In the genomic region with DNA sequence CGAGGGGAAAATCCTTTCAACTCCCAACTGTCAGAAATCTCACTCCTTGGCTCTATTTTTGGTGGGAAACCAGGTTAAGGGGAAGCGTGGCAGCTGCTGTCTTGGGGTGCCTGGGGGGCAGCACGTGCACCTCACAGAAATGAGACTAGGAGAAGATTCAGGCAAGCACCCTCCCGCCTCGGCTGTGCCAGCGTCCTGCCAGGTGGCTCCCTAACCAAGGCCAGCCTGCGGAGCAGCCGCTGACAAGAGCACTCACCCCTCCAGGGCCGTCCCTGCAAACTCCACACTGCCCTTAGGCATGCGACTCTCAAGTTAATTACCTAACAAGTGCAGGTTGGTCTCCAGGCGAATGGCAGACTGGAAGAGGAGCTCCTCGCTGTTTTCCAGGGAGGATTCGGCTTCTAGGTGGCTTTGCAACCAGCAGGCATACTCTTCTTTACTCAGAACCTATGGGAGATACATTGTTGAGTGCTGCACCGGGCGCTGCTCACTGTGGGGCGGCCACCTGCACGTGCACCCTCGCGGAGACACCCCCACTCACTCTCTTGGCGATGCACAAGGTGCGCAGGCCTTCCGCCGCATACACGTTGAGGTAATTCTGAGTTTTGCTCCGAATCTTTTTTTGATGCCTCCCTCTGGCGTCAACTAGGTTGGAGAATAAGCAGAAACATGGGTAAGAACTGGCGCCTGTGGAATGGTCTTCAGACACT, we compare ENCODE assay signal across 23 cellular contexts.
"Had no signal": no experiment of that assay in that cellular context is flagged by ENCODE, and none has a peak within 500 bp of the region (broad histone marks: within the 10 kb centered on the region; RNA-seq: fewer than 3 reads in every experiment).

No MANE protein-coding gene starts in this region.

- H3K27ac ChIP-seq: heart right ventricle, transverse colon, uterus had no signal

- H3K27me3 Mint-ChIP-seq: activated CD4-positive, alpha-beta memory T cell treated with anti-CD3 and anti-CD28 coated beads, Interleukin-2, amount 10 ng/mL, durations not matched to agents 7 days and 5 days; stimulated activated naive CD8-positive, alpha-beta T cell treated with anti-CD3 and anti-CD28 coated beads, Interleukin-15, amount 100 ng/mL, for 72 hours had no signal

- DNase-seq: activated CD4-positive, alpha-beta memory T cell treated with anti-CD3 and anti-CD28 coated beads, Interleukin-2, amount 10 ng/mL, durations not matched to agents 7 days and 5 days; activated CD4-positive, alpha-beta T cell treated with anti-CD3 and anti-CD28 coated beads for 48 hours; activated CD4-positive, CD25-positive, alpha-beta regulatory T cell; caudate nucleus; dermis blood vessel endothelial cell; effector CD8-positive, alpha-beta T cell; erythroblast; foreskin fibroblast; heart right ventricle; left colon; mesenchymal stem cell; mucosa of descending colon; retina; stimulated activated CD4-positive, alpha-beta T cell treated with anti-CD3 and anti-CD28 coated beads, Interleukin-1b, Interleukin-23, amount 100 ng/mL, for 48 hours; stimulated activated naive CD8-positive, alpha-beta T cell treated with anti-CD3 and anti-CD28 coated beads, Interleukin-15, amount 100 ng/mL, for 72 hours; transverse colon; uterus had no signal

- H3K4me1 ChIP-seq: heart right ventricle, transverse colon, uterus had no signal

- H3K4me1 Mint-ChIP-seq: activated CD4-positive, alpha-beta memory T cell treated with anti-CD3 and anti-CD28 coated beads, Interleukin-2, amount 10 ng/mL, durations not matched to agents 7 days and 5 days; brain; stimulated activated effector memory CD8-positive, alpha-beta T cell treated with anti-CD3 and anti-CD28 coated beads, Interleukin-12 subunit alpha, Interleukin-12 subunit beta, amount 100 ng/mL, for 72 hours; stimulated activated naive CD8-positive, alpha-beta T cell treated with anti-CD3 and anti-CD28 coated beads, Interleukin-15, amount 100 ng/mL, for 72 hours had no signal

- H3K9me3 ChIP-seq: heart right ventricle, transverse colon, uterus had no signal

- H3K27ac Mint-ChIP-seq: activated CD4-positive, alpha-beta memory T cell treated with anti-CD3 and anti-CD28 coated beads, Interleukin-2, amount 10 ng/mL, durations not matched to agents 7 days and 5 days; activated T-helper 1 cell treated with anti-CD3 and anti-CD28 coated beads, Interleukin-12 subunit alpha, Interleukin-12 subunit beta, Interleukin-2, Interleukin-4 antibody, amounts not matched to agents 30 ng/mL and 10 ng/mL and 1 ng/mL, durations not matched to agents 14 hours and 24 hours and 36 hours; brain; progenitor cell of endocrine pancreas; stimulated activated effector memory CD8-positive, alpha-beta T cell treated with anti-CD3 and anti-CD28 coated beads, Interleukin-12 subunit alpha, Interleukin-12 subunit beta, amount 100 ng/mL, for 72 hours; T-helper 1 cell treated with Interleukin-12 subunit alpha and Interleukin-12 subunit beta and Interleukin-4 antibody, amounts not matched to agents 30 μg/mL and 1 μg/mL, for 36 hours had no signal

- H3K36me3 Mint-ChIP-seq: brain had no signal

- ATAC-seq: activated naive CD4-positive, alpha-beta T cell treated with anti-CD3 and anti-CD28 coated beads, Interleukin-2, amount 50 U/mL, for 72 hours; heart right ventricle; left colon; mucosa of descending colon; stimulated activated effector memory CD8-positive, alpha-beta T cell treated with anti-CD3 and anti-CD28 coated beads, Interleukin-12 subunit alpha, Interleukin-12 subunit beta, amount 100 ng/mL, for 72 hours; stimulated activated naive CD8-positive, alpha-beta T cell treated with anti-CD3 and anti-CD28 coated beads, Interleukin-15, amount 100 ng/mL, for 72 hours had no signal

- H3K27me3 ChIP-seq: heart right ventricle, transverse colon, uterus had no signal

- H3K4me3 Mint-ChIP-seq: activated CD4-positive, alpha-beta memory T cell treated with anti-CD3 and anti-CD28 coated beads, Interleukin-2, amount 10 ng/mL, durations not matched to agents 7 days and 5 days; activated T-helper 1 cell treated with anti-CD3 and anti-CD28 coated beads, Interleukin-12 subunit alpha, Interleukin-12 subunit beta, Interleukin-2, Interleukin-4 antibody, amounts not matched to agents 30 ng/mL and 10 ng/mL and 1 ng/mL, durations not matched to agents 14 hours and 24 hours and 36 hours; brain; stimulated activated effector memory CD8-positive, alpha-beta T cell treated with anti-CD3 and anti-CD28 coated beads, Interleukin-12 subunit alpha, Interleukin-12 subunit beta, amount 100 ng/mL, for 72 hours; stimulated activated naive CD8-positive, alpha-beta T cell treated with anti-CD3 and anti-CD28 coated beads, Interleukin-15, amount 100 ng/mL, for 72 hours; T-helper 1 cell treated with Interleukin-12 subunit alpha and Interleukin-12 subunit beta and Interleukin-4 antibody, amounts not matched to agents 30 μg/mL and 1 μg/mL, for 36 hours had no signal

- H3K4me3 ChIP-seq: heart right ventricle, mucosa of descending colon, transverse colon, uterus had no signal

- H3K9me3 Mint-ChIP-seq: activated CD4-positive, alpha-beta memory T cell treated with anti-CD3 and anti-CD28 coated beads, Interleukin-2, amount 10 ng/mL, durations not matched to agents 7 days and 5 days; activated naive CD4-positive, alpha-beta T cell treated with anti-CD3 and anti-CD28 coated beads, Interleukin-2, amount 50 U/mL, for 72 hours; activated T-helper 1 cell treated with anti-CD3 and anti-CD28 coated beads, Interleukin-12 subunit alpha, Interleukin-12 subunit beta, Interleukin-2, Interleukin-4 antibody, amounts not matched to agents 30 ng/mL and 10 ng/mL and 1 ng/mL, durations not matched to agents 14 hours and 24 hours and 36 hours; brain; stimulated activated effector memory CD8-positive, alpha-beta T cell treated with anti-CD3 and anti-CD28 coated beads, Interleukin-12 subunit alpha, Interleukin-12 subunit beta, amount 100 ng/mL, for 72 hours; stimulated activated naive CD8-positive, alpha-beta T cell treated with anti-CD3 and anti-CD28 coated beads, Interleukin-15, amount 100 ng/mL, for 72 hours; T-helper 1 cell treated with Interleukin-12 subunit alpha and Interleukin-12 subunit beta and Interleukin-4 antibody, amounts not matched to agents 30 μg/mL and 1 μg/mL, for 36 hours had no signal

- H3K36me3 ChIP-seq: heart right ventricle, transverse colon, uterus had no signal
